2 cellular contexts compared by ENCODE assay signal in the genomic region with DNA sequence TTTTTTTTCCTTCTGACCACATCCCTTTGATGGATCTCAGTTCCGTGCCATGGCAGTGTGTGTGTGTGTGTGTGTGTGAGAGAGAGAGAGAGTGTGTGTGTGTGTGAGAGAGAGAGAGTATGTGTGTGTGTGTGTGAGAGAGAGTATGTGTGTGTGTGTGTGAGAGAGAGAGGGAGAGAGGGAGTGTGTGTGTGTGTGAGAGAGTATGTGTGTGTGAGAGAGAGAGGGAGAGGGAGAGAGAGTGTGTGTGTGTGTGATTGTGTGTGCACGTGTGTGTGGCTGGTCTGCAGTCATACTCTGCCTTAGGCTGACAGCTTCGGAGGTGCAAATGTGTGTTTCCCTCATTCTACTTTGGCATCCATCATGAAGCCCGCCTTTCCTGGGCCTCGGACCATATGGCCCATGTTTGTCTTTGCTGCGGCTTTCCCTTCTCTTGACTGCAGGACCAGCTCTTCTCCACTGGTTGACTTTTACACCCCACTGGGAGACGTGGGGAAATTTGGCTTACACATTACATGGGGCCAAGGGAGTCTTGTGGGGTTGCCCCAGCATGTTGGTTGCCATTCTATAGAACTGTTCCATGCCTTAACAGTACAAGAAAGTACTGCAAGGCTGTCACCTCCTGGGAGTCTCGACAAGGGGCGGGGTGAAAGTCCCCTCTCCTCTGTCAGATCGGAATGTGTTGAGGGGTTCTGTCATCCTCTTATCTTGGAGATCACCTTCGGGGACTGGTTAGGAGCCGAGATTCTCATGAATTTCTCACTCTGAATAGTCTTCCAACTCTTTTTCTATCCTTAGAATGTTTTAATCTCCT.
TF ChIP-seq lines count a peak whose summit lies in the region.

No MANE protein-coding gene starts in this region.

TF ChIP-seq in HepG2, 621 proteins besides CTCF, POLR2A, EP300 and RAD21:
- TF ChIP-seq ATF7 (IDR thresholded peaks at IDR 0.05) (0 out of 2 replicates have a peak, but pooled peaks have one; percentile 14), ATF7 (CRISPR knock-in tag; IDR thresholded peaks at IDR 0.05) (no peak), FOXA1 (IDR thresholded peaks at IDR 0.05) (peak; percentile 47; the same call in 1 of the 2 replicates), FOXA1 (CRISPR knock-in tag; IDR thresholded peaks at IDR 0.05) (no peak), ZNF646 (CRISPR knock-in tag; IDR thresholded peaks at IDR 0.05) (peak; percentile 80), SOX6 (IDR thresholded peaks at IDR 0.05) (peak; percentile 45; the same call in 1 of the 2 replicates), SOX6 (CRISPR knock-in tag; IDR thresholded peaks at IDR 0.05) (no peak), JDP2 (CRISPR knock-in tag; IDR thresholded peaks at IDR 0.05; ENCODE audit: borderline replicate concordance) (no peak), ZNF567 (CRISPR knock-in tag; IDR thresholded peaks at IDR 0.05; ENCODE audit: borderline replicate concordance) (no peak), IKZF1 (IDR thresholded peaks at IDR 0.05) (peak; percentile 91), KDM5A (IDR thresholded peaks at IDR 0.05; ENCODE audit: borderline replicate concordance, low read length) (no peak)

TF ChIP-seq in HEK293T, 16 proteins besides CTCF, POLR2A, EP300 and RAD21:
- TF ChIP-seq FOXK2 (IDR thresholded peaks at IDR 0.05) (no peak), TARDBP (IDR thresholded peaks at IDR 0.05) (no peak), ZNF384 (IDR thresholded peaks at IDR 0.05) (no peak), L3MBTL2 (conservative IDR thresholded peaks at IDR 0.05) (no peak), ARNT (IDR thresholded peaks at IDR 0.05) (no peak), CTBP1 (IDR thresholded peaks at IDR 0.05; ENCODE audit: borderline replicate concordance) (no peak), ELF4 (IDR thresholded peaks at IDR 0.05) (no peak), LEF1 (IDR thresholded peaks at IDR 0.05; ENCODE audit: borderline replicate concordance) (no peak), FOXA1 (IDR thresholded peaks at IDR 0.05) (no peak), BHLHE40 (IDR thresholded peaks at IDR 0.05; ENCODE audit: borderline replicate concordance) (no peak), NFRKB (IDR thresholded peaks at IDR 0.05) (no peak), SUZ12 (IDR thresholded peaks at IDR 0.05) (no peak)
- TF ChIP-seq, protein P1, sequence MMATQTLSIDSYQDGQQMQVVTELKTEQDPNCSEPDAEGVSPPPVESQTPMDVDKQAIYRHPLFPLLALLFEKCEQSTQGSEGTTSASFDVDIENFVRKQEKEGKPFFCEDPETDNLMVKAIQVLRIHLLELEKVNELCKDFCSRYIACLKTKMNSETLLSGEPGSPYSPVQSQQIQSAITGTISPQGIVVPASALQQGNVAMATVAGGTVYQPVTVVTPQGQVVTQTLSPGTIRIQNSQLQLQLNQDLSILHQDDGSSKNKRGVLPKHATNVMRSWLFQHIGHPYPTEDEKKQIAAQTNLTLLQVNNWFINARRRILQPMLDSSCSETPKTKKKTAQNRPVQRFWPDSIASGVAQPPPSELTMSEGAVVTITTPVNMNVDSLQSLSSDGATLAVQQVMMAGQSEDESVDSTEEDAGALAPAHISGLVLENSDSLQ (IDR thresholded peaks at IDR 0.05) = no peak
TF ChIP-seq in HEK293T: peak in this region for 0.
